Comparison of ENCODE assay signal across 8 cellular contexts in the genomic region with DNA sequence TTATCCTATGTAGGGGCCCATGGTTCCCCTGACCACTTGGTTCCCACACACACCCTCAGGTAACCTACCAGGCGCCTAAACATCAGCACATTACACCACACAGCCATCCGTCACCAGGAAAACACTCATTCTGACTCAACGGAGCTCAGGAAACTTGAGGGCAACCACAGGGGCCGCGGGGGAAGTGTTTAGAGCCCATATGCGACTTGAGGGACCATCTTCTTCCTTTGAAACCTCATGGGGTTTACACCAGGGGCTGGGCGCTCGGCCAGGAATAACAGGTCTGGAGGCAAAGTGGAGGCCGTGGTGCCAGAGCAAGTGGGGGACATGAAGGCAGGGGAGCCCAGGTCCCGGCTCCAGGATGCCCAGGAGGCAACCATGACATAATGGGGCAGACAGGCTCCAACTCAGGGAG. TPM values are rescaled to one million over a fixed set of nuclear protein-coding genes. Genes with fewer than 3 reads are reported as not detected.
DNase-seq lines count a peak whose midpoint lies in the region; ATAC-seq and TF ChIP-seq lines count a peak whose summit lies in the region.

No MANE protein-coding gene starts in this region.

- TF ChIP-seq POLR2A in NB4 (IDR thresholded peaks at IDR 0.05; ENCODE audit: extremely low read depth, insufficient read length), result no peak
- no peak for TF ChIP-seq POLR2A in esophagus muscularis mucosa (IDR thresholded peaks at IDR 0.05; ENCODE audit: low read depth)

- intact Hi-C loops in esophagus muscularis mucosa (cut with DNase I), result loop anchor here (5.0 kb wide), 1 partner anchor 36 kb away; a partner anchor contains a TSS

- H3K4me3 ChIP-seq in NB4 (ENCODE audit: low read depth, low read length) (peak overlapping the region; percentile 69), esophagus muscularis mucosa (peak overlapping the region; percentile 76 to 90 (median 87))

- in situ Hi-C loops in G401 (cut with HindIII; ENCODE audit: low sequenced_read_pairs), result no loop called here

- TF ChIP-seq CTCF in NB4 (IDR thresholded peaks at IDR 0.05; ENCODE audit: low read depth, low read length) (no peak), esophagus muscularis mucosa (IDR thresholded peaks at IDR 0.05) (no peak)

- no peak for TF ChIP-seq EP300 in esophagus muscularis mucosa (IDR thresholded peaks at IDR 0.05)

- peak; percentile 14 for DNase-seq in COLO668 (lab: John Stamatoyannopoulos, UW; ENCODE audit: unreplicated experiment)
- peak; percentile 98 for DNase-seq in NB4 (ENCODE audit: low read depth)
- DNase-seq in activated CD8-positive, alpha-beta memory T cell treated with anti-CD3 and anti-CD28 coated beads for 48 hours (ENCODE audit: low read depth in 2 of 3, low spot score in 2 of 3), result peak; percentile 61 to 67 (median 64)
- no peak for DNase-seq in esophagus muscularis mucosa (ENCODE audit: extremely low spot score)
- peak; percentile 81 for DNase-seq in stimulated activated CD4-positive, alpha-beta T cell treated with anti-CD3 and anti-CD28 coated beads, Interleukin-2, amount 100 ng/mL, for 24 hours
- no peak for DNase-seq in G401 (ENCODE audit: low spot score)

- no peaks in the 10 kb centered on the region for H3K9me3 ChIP-seq in esophagus muscularis mucosa

- peak overlapping the region; percentile 63 to 85 (median 76) for H3K27ac ChIP-seq in esophagus muscularis mucosa (replicated peaks in 1 of 4)

- no peak for ATAC-seq in HG02938 (IDR thresholded peaks at IDR 0.05; ENCODE audit: unreplicated experiment)
- ATAC-seq in GM19023 (IDR thresholded peaks at IDR 0.05; ENCODE audit: unreplicated experiment), result no peak

- peaks cover 0 to 4% (median 0%) of the 10 kb centered on the region in 4 donors for H3K36me3 ChIP-seq in esophagus muscularis mucosa

- WGBS in esophagus muscularis mucosa, result 37% methylated on average over 10 of the region's 10 CpGs

- no peaks in the 10 kb centered on the region for H3K27me3 ChIP-seq in esophagus muscularis mucosa

- peaks cover 32 to 65% (median 58%) of the 10 kb centered on the region in 4 donors for H3K4me1 ChIP-seq in esophagus muscularis mucosa

RNA-seq across cellular contexts. Expression of a gene that starts 1.5 kb away (rescaled TPM):
- 10 to 100 TPM in 2 of 4 donors, 1 to 10 TPM in 2; 7.1 to 16.0 (median 9.6) TPM for total RNA-seq in esophagus muscularis mucosa
- 2.5 and 6.5 TPM in 2 replicates for total RNA-seq in G401 (2014; rRNA removed; shearing (Covaris generic))

RNA-seq across cellular contexts. Expression of a gene that starts 20.6 kb away (rescaled TPM):
- total RNA-seq in esophagus muscularis mucosa, result 1 to 10 TPM; 6.1 to 7.9 (median 7.2) TPM
- total RNA-seq in G401 (2014; rRNA removed; shearing (Covaris generic)), result 34.2 and 41.1 TPM in 2 replicates

RNA-seq across cellular contexts. Expression of a gene that starts 34.6 kb away (rescaled TPM):
- 10 to 100 TPM; 43.2 to 51.5 (median 48.6) TPM for total RNA-seq in esophagus muscularis mucosa
- total RNA-seq in G401 (2014; rRNA removed; shearing (Covaris generic)), result 203 and 204 TPM in 2 replicates

RNA-seq across cellular contexts. Expression of a gene that starts 34.7 kb away (rescaled TPM):
- total RNA-seq in esophagus muscularis mucosa, result 1 to 10 TPM; 4.5 to 7.5 (median 5.5) TPM
- total RNA-seq in G401 (2014; rRNA removed; shearing (Covaris generic)), result 12.4 and 19.6 TPM in 2 replicates

RNA-seq across cellular contexts. Expression of a gene that starts 50.4 kb away (rescaled TPM):
- total RNA-seq in esophagus muscularis mucosa, result 1 to 10 TPM; 2.5 to 7.1 (median 4.0) TPM
- total RNA-seq in G401 (2014; rRNA removed; shearing (Covaris generic)), result 8.3 and 9.8 TPM in 2 replicates

Comparison
In these comparisons a context has a peak if more than half of its experiments do, and no peak if none do; other contexts are left out.
1. DNase-seq: peak in COLO668 (single experiment), NB4 (single experiment), activated CD8-positive, alpha-beta memory T cell treated with anti-CD3 and anti-CD28 coated beads for 48 hours (3 of 3) and stimulated activated CD4-positive, alpha-beta T cell treated with anti-CD3 and anti-CD28 coated beads, Interleukin-2, amount 100 ng/mL, for 24 hours (2 of 2); none in esophagus muscularis mucosa (single experiment) and G401 (single experiment).